5 cellular contexts compared by ENCODE assay signal in genomic region chr2:50943781-50944180, GRCh38.
"Had no signal": no experiment of that assay in that cellular context is flagged by ENCODE, and none has a peak within 500 bp of the region (broad histone marks: within the 10 kb centered on the region; RNA-seq: fewer than 3 reads in every experiment).

No MANE protein-coding gene starts in this region.

- H3K4me3 ChIP-seq: GM23338, K562 had no signal

- DNase-seq: H9, HCEC 1CT, IMR-90 had no signal

- H3K4me1 Mint-ChIP-seq: GM23338, H9 had no signal

- H3K4me3 Mint-ChIP-seq: GM23338, H9 had no signal

- H3K27ac Mint-ChIP-seq: GM23338, H9 had no signal
